Comparison of ENCODE assay signal across 10 cellular contexts in the genomic region with DNA sequence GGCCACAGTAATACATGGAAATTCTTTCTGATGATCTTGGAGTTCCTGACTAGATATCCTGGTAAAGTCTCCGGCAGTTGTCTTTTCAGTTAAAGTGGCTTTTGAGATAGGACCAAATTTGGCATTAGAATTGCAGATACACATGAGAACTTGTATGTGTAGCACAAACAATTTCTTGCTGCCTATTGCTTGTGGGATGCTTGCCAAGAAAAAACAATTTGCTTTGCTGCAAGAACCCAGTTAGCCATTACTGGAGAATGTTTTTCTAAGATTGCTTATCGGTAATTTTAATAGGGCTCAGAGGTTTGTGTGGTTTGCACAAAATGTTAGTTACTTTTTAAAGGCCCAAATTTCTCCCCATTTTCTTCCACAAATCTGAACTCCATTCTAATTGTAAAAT.
DNase-seq lines count a peak whose midpoint lies in the region; ATAC-seq lines count a peak whose summit lies in the region.
"Had no signal": no experiment of that assay in that cellular context is flagged by ENCODE, and none has a peak within 500 bp of the region (broad histone marks: within the 10 kb centered on the region; RNA-seq: fewer than 3 reads in every experiment).

No MANE protein-coding gene starts in this region.

- no peak for DNase-seq in left ventricle myocardium superior
- DNase-seq in Right ventricle myocardium inferior (ENCODE audit: missing footprints), result no peak
- DNase-seq in amniotic stem cell (lab: John Stamatoyannopoulos, UW), result peak; percentile 69
- DNase-seq in kidney glomerular epithelial cell (lab: John Stamatoyannopoulos, UW), result peak; percentile 71
- DNase-seq in occipital lobe (lab: John Stamatoyannopoulos, UW), result no peak
- DNase-seq in NAMALWA (ENCODE audit: low spot score), result no peak
- DNase-seq in 8988T, result no peak
- DNase-seq: gastrocnemius medialis; stimulated activated CD8-positive, alpha-beta memory T cell treated with anti-CD3 and anti-CD28 coated beads, Interleukin-4, amount 100 ng/mL, for 48 hours had no signal

- intact Hi-C loops in left ventricle myocardium superior (cut with micrococcal nuclease), result loop anchor here (10.0 kb wide), 1 partner anchor 696 kb away; the partner anchor contains the start of gene CITED2
- intact Hi-C loops in Right ventricle myocardium inferior (cut with DNase I), result loop anchor here (10.0 kb wide), 1 partner anchor 306 kb away; no protein-coding TSS in a partner anchor

- peak; percentile 30 for ATAC-seq in left ventricle myocardium superior
- ATAC-seq in Right ventricle myocardium inferior, result no peak
- no peak for ATAC-seq in GM21390 (IDR thresholded peaks at IDR 0.05; ENCODE audit: unreplicated experiment)

Comparison
In these comparisons a context has a peak if more than half of its experiments do, and no peak if none do; other contexts are left out.
1. DNase-seq: peak in amniotic stem cell (single experiment) and kidney glomerular epithelial cell (single experiment); none in left ventricle myocardium superior (single experiment), Right ventricle myocardium inferior (single experiment), occipital lobe (single experiment), NAMALWA (single experiment) and 8988T (single experiment).